Comparison of ENCODE assay signal across 17 cellular contexts in the genomic region with DNA sequence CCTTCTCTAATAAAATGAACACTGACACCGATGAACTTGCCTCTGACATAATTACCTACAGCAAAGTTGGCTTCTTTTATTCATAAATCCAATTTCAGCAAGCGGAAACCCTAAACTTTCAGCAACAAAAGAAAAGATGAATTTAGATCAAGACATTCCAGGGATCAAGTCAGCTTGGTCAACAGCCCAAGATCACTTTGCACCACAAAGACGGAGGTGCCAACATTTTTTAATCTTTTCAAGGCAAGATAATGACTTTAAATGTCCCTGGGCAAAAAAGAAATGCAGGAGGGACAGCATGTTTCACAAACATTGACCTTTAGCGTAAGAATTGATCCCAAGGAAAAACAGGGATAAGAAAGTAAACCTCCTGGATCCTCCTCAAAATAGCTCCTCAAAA.
DNase-seq lines count a peak whose midpoint lies in the region; ATAC-seq and TF ChIP-seq lines count a peak whose summit lies in the region.
"Had no signal": no experiment of that assay in that cellular context is flagged by ENCODE, and none has a peak within 500 bp of the region (broad histone marks: within the 10 kb centered on the region; RNA-seq: fewer than 3 reads in every experiment).

No MANE protein-coding gene starts in this region.

- ATAC-seq in HG03565 (IDR thresholded peaks at IDR 0.05; ENCODE audit: unreplicated experiment) (no peak), GM18519 (IDR thresholded peaks at IDR 0.05; ENCODE audit: low FRiP score, unreplicated experiment) (no peak)
- ATAC-seq: A549; CD8-positive, alpha-beta T cell; HCT116; HepG2 had no signal

- H3K27me3 ChIP-seq in HAP-1 (ENCODE audit: low read depth), result peaks cover 23% of the 10 kb centered on the region
- H3K27me3 ChIP-seq in endodermal cell (ENCODE audit: control insufficient read depth, insufficient read depth, low read length, poor library complexity, severe bottlenecking), result no peaks in the 10 kb centered on the region

- H3K27ac Mint-ChIP-seq in endodermal cell (peak overlapping the region; percentile 54), nephron (peak overlapping the region; percentile 54 to 66 (median 64))
- H3K27ac Mint-ChIP-seq: CD14-positive monocyte; CD8-positive, alpha-beta T cell had no signal

- H3K4me1 Mint-ChIP-seq in endodermal cell, result peaks cover 48% of the 10 kb centered on the region
- peaks cover 52% of the 10 kb centered on the region for H3K4me1 Mint-ChIP-seq in nephron

- in situ Hi-C loops in HAP-1 (cut with MboI; ENCODE audit: low sequenced_read_pairs), result loop anchor here (25.0 kb wide), 1 partner anchor 841 kb away; a partner anchor contains a TSS

- H3K4me3 Mint-ChIP-seq in endodermal cell (no peak overlapping the region), nephron (no peak overlapping the region)
- H3K4me3 Mint-ChIP-seq: CD14-positive monocyte; CD8-positive, alpha-beta T cell had no signal

- WGBS in endodermal cell (ENCODE audit: insufficient coverage in 1 of 2, insufficient read length in 1 of 2), 2 experiments, result 75 to 84% methylated on average over 2 to 4 of the region's 4 CpGs

- H3K27me3 Mint-ChIP-seq in endodermal cell (ENCODE audit: insufficient read depth) (no peaks in the 10 kb centered on the region), nephron (ENCODE audit: low read depth) (peaks cover 4% of the 10 kb centered on the region)

- H3K36me3 ChIP-seq in HAP-1 (replicated peaks) (no peaks in the 10 kb centered on the region), endodermal cell (ENCODE audit: control insufficient read depth, insufficient read depth, low read length) (no peaks in the 10 kb centered on the region)

- peaks cover 14% of the 10 kb centered on the region for H3K4me1 ChIP-seq in HAP-1
- peaks cover 12% of the 10 kb centered on the region for H3K4me1 ChIP-seq in endodermal cell (ENCODE audit: control insufficient read depth, insufficient read depth, low read length)

- peak; percentile 52 to 86 for DNase-seq in HAP-1 (ENCODE audit: low spot score in 2 of 2)
- DNase-seq in endodermal cell, result no peak
- DNase-seq in activated CD4-positive, alpha-beta T cell treated with anti-CD3 and anti-CD28 coated beads for 48 hours, result no peak
- DNase-seq in NCI-H526 (lab: John Stamatoyannopoulos, UW), result no peak
- DNase-seq: CD8-positive, alpha-beta T cell; COR-L47; DMS153; DMS79 treated with DMSO at 0.1 percent for 48 hours; EL; GOT3 had no signal

- no peak overlapping the region for H3K9ac ChIP-seq in endodermal cell (ENCODE audit: extremely low read depth, low read length, poor library complexity, severe bottlenecking)

- H3K36me3 Mint-ChIP-seq in endodermal cell (ENCODE audit: low read depth), result no peaks in the 10 kb centered on the region
- no peaks in the 10 kb centered on the region for H3K36me3 Mint-ChIP-seq in nephron (ENCODE audit: low read depth)
- H3K36me3 Mint-ChIP-seq: CD14-positive monocyte; CD8-positive, alpha-beta T cell had no signal

- H3K4me3 ChIP-seq in HAP-1 (no peak overlapping the region), endodermal cell (ENCODE audit: low read length) (no peak overlapping the region)
- H3K4me3 ChIP-seq: A549 had no signal

- no peak overlapping the region for H3K27ac ChIP-seq in endodermal cell (ENCODE audit: low read depth, low read length)

- H3K9me3 ChIP-seq in HAP-1 (no peaks in the 10 kb centered on the region), endodermal cell (ENCODE audit: control insufficient read depth, low read length) (no peaks in the 10 kb centered on the region)
- H3K9me3 ChIP-seq: A549 had no signal

- H3K9me3 Mint-ChIP-seq in endodermal cell, result no peaks in the 10 kb centered on the region
- H3K9me3 Mint-ChIP-seq in nephron, result no peaks in the 10 kb centered on the region
- H3K9me3 Mint-ChIP-seq: CD8-positive, alpha-beta T cell had no signal

- TF ChIP-seq CTCF in endodermal cell (conservative IDR thresholded peaks at IDR 0.05), result no peak
- TF ChIP-seq CTCF in nephron (IDR thresholded peaks at IDR 0.05; ENCODE audit: unreplicated experiment in 3 of 3), result no peak

Comparison
In these comparisons a context has a peak if more than half of its experiments do, and no peak if none do; other contexts are left out.
1. DNase-seq: peak in HAP-1 (2 of 2); none in endodermal cell (single experiment), activated CD4-positive, alpha-beta T cell treated with anti-CD3 and anti-CD28 coated beads for 48 hours (single experiment) and NCI-H526 (0 of 2).